In genomic region chr6:115618311-115618710, GRCh38 we compare ENCODE assay signal across 16 cellular contexts.
DNase-seq lines count a peak whose midpoint lies in the region; ATAC-seq and TF ChIP-seq lines count a peak whose summit lies in the region.
"Had no signal": no experiment of that assay in that cellular context is flagged by ENCODE, and none has a peak within 500 bp of the region (broad histone marks: within the 10 kb centered on the region; RNA-seq: fewer than 3 reads in every experiment).

No MANE protein-coding gene starts in this region.

- H2BK12ac ChIP-seq in trophoblast cell (ENCODE audit: low read length): no peak overlapping the region

- no CpG with 5 or more reads among the region's 2 CpGs for WGBS in trophoblast cell (ENCODE audit: extremely low coverage, insufficient coverage, insufficient read length)

- peak overlapping the region; percentile 40 for H3K9ac ChIP-seq in trophoblast cell (ENCODE audit: low read length)

- H3K79me2 ChIP-seq in trophoblast cell (ENCODE audit: control insufficient read depth, insufficient read depth, low read length, poor library complexity): no peaks in the 10 kb centered on the region

- no peaks in the 10 kb centered on the region for H3K79me1 ChIP-seq in trophoblast cell (ENCODE audit: low read length)

- H3K4me3 ChIP-seq in astrocyte of the spinal cord (ENCODE audit: low read depth, low read length) (no peak overlapping the region), trophoblast cell (ENCODE audit: low read depth, low read length) (no peak overlapping the region)
- H3K4me3 ChIP-seq: HAP-1, PC-9 had no signal

- in situ Hi-C loops in astrocyte of the spinal cord (cut with HindIII; ENCODE audit: low sequenced_read_pairs): no loop called here

- CTCF ChIA-PET in activated CD8-positive, alpha-beta T cell treated with anti-CD3 and anti-CD28 coated beads for 36 hours (lab: Charles Lee): no interaction called here

- H3K36me3 Mint-ChIP-seq in activated CD8-positive, alpha-beta T cell treated with anti-CD3 and anti-CD28 coated beads for 36 hours (ENCODE audit: low read depth): no peaks in the 10 kb centered on the region
- H3K36me3 Mint-ChIP-seq: CD14-positive monocyte had no signal

- no peak overlapping the region for H2BK120ac ChIP-seq in trophoblast cell (ENCODE audit: insufficient read depth, low read length, poor library complexity)

- H3K9me3 Mint-ChIP-seq in activated CD8-positive, alpha-beta T cell treated with anti-CD3 and anti-CD28 coated beads for 36 hours: peaks cover 9% of the 10 kb centered on the region

- no peak overlapping the region for H3K14ac ChIP-seq in trophoblast cell (ENCODE audit: low read length)

- no peaks in the 10 kb centered on the region for H3K4me1 Mint-ChIP-seq in activated CD8-positive, alpha-beta T cell treated with anti-CD3 and anti-CD28 coated beads for 36 hours (ENCODE audit: low read depth)
- H3K4me1 Mint-ChIP-seq: CD14-positive monocyte had no signal

- H3K4me3 Mint-ChIP-seq in activated CD8-positive, alpha-beta T cell treated with anti-CD3 and anti-CD28 coated beads for 36 hours: no peak overlapping the region
- H3K4me3 Mint-ChIP-seq: CD14-positive monocyte had no signal

- H4K91ac ChIP-seq in trophoblast cell (ENCODE audit: low read depth, low read length): no peak overlapping the region

- H3K27me3 Mint-ChIP-seq in activated CD8-positive, alpha-beta T cell treated with anti-CD3 and anti-CD28 coated beads for 36 hours: no peaks in the 10 kb centered on the region

- ATAC-seq in activated CD8-positive, alpha-beta T cell treated with anti-CD3 and anti-CD28 coated beads for 36 hours: no peak
- no peak for ATAC-seq in HG02885 (IDR thresholded peaks at IDR 0.05; ENCODE audit: poor library complexity, unreplicated experiment)

- no peak overlapping the region for H3K27ac ChIP-seq in trophoblast cell (ENCODE audit: low read depth, low read length)
- H3K27ac ChIP-seq: HL-60, PC-9 had no signal

- no peak overlapping the region for H4K12ac ChIP-seq in trophoblast cell (ENCODE audit: low read depth, low read length)

- intact Hi-C loops in activated CD8-positive, alpha-beta T cell treated with anti-CD3 and anti-CD28 coated beads for 36 hours (cut with micrococcal nuclease): no loop called here

- no peak overlapping the region for H2AK5ac ChIP-seq in trophoblast cell (ENCODE audit: low read length)

- H3K36me3 ChIP-seq in trophoblast cell (ENCODE audit: control insufficient read depth in 1 of 2, insufficient read depth in 2 of 2, low read length in 2 of 2): no peaks in the 10 kb centered on the region
- H3K36me3 ChIP-seq: HAP-1 had no signal

- no peak overlapping the region for H3K27ac Mint-ChIP-seq in activated CD8-positive, alpha-beta T cell treated with anti-CD3 and anti-CD28 coated beads for 36 hours
- H3K27ac Mint-ChIP-seq: CD14-positive monocyte had no signal

- no peak overlapping the region for H2AFZ ChIP-seq in trophoblast cell (ENCODE audit: insufficient read depth, low read length, poor library complexity)
- H2AFZ ChIP-seq: PC-9 had no signal

- no peak overlapping the region for H4K8ac ChIP-seq in trophoblast cell (ENCODE audit: low read depth, low read length)

- no peak overlapping the region for H3K18ac ChIP-seq in trophoblast cell (ENCODE audit: low read length)

- no peak for TF ChIP-seq CTCF in astrocyte of the spinal cord (IDR thresholded peaks at IDR 0.05; ENCODE audit: low read depth, low read length)
- no peak for TF ChIP-seq CTCF in activated CD8-positive, alpha-beta T cell treated with anti-CD3 and anti-CD28 coated beads for 36 hours (IDR thresholded peaks at IDR 0.05)

- no peak overlapping the region for H3K4me2 ChIP-seq in trophoblast cell (ENCODE audit: low read length)
- H3K4me2 ChIP-seq: PC-9 had no signal

- no peaks in the 10 kb centered on the region for H3K4me1 ChIP-seq in trophoblast cell (ENCODE audit: control insufficient read depth in 1 of 2, insufficient read depth in 2 of 2, low read length in 2 of 2)
- H3K4me1 ChIP-seq: HAP-1 had no signal

- peak; percentile 19 for DNase-seq in GF-D8 (lab: John Stamatoyannopoulos, UW)
- peak; percentile 46 for DNase-seq in RPMI7951 (ENCODE audit: low read depth)
- peak; percentile 28 for DNase-seq in astrocyte of the spinal cord (ENCODE audit: low read depth, low spot score)
- no peak for DNase-seq in trophoblast cell
- DNase-seq in GOT3 (lab: John Stamatoyannopoulos, UW): no peak
- no peak for DNase-seq in activated CD8-positive, alpha-beta T cell treated with anti-CD3 and anti-CD28 coated beads for 36 hours
- DNase-seq: AML-193, DMS 273 treated with DMSO at 0.1 percent for 48 hours, NCI-H146, NCI-H2081, NCI-H748 treated with DMSO at 0.1 percent for 48 hours, PC-9 had no signal

- no peak overlapping the region for H3K23ac ChIP-seq in trophoblast cell (ENCODE audit: low read length)

- no peaks in the 10 kb centered on the region for H3K27me3 ChIP-seq in trophoblast cell (ENCODE audit: insufficient read depth, low read length)

- no peak overlapping the region for H2BK5ac ChIP-seq in trophoblast cell (ENCODE audit: low read depth, low read length, poor library complexity)

- H3K4ac ChIP-seq in trophoblast cell (ENCODE audit: low read depth, low read length): no peak overlapping the region

- POLR2A ChIA-PET in activated CD8-positive, alpha-beta T cell treated with anti-CD3 and anti-CD28 coated beads for 36 hours (lab: Charles Lee): no interaction called here

- no peaks in the 10 kb centered on the region for H3K9me3 ChIP-seq in trophoblast cell (ENCODE audit: insufficient read depth, low read depth, low read length)
- H3K9me3 ChIP-seq: HAP-1 had no signal

Comparison
In these comparisons a context has a peak if more than half of its experiments do, and no peak if none do; other contexts are left out.
1. DNase-seq: peak in GF-D8 (single experiment), RPMI7951 (single experiment) and astrocyte of the spinal cord (single experiment); none in trophoblast cell (0 of 2), GOT3 (single experiment) and activated CD8-positive, alpha-beta T cell treated with anti-CD3 and anti-CD28 coated beads for 36 hours (single experiment).